18 cellular contexts compared by ENCODE assay signal in the genomic region with DNA sequence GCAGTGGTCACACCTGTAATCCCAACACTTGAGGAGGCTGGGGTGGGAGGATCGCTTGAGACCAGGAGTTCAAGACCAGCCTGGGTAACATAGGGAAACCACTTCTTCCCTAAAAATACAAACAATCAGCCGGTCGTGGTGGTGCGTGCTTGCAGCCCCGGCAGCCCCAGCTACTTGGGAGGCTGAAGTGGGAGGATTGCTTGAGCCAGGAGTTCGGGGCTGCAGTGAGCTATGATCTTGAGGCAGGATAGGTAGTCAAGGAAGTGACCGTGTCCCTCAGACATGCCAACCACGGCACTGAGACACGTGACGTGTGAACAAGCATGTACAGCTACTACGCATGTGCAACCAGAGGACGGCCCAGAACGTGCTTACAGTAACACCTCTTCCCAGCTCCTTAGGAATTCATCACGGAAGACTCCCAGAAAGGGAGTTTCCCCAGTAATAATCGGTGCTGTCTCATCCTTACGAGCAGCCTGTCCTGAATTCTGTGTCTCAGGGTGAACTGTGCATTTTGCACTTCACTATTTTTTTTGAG.
"Had no signal": no experiment of that assay in that cellular context is flagged by ENCODE, and none has a peak within 500 bp of the region (broad histone marks: within the 10 kb centered on the region; RNA-seq: fewer than 3 reads in every experiment).

No MANE protein-coding gene starts in this region.

- H3K27ac ChIP-seq: ascending aorta, gastrocnemius medialis, heart left ventricle, thyroid gland had no signal

- H3K9me3 ChIP-seq: ascending aorta, gastrocnemius medialis, heart left ventricle, thyroid gland had no signal

- H3K4me1 Mint-ChIP-seq: mesothelial cell of epicardium, nephron had no signal

- ATAC-seq: activated CD8-positive, alpha-beta T cell treated with anti-CD3 and anti-CD28 coated beads for 36 hours; esophagus mucosa; gastrocnemius medialis; heart left ventricle had no signal

- H3K4me3 Mint-ChIP-seq: activated CD4-positive, alpha-beta T cell treated with anti-CD3 and anti-CD28 coated beads, Interleukin-2, amount 10 ng/mL, durations not matched to agents 24 days and 14 days; activated CD8-positive, alpha-beta T cell treated with anti-CD3 and anti-CD28 coated beads for 36 hours; activated naive CD4-positive, alpha-beta T cell treated with anti-CD3 and anti-CD28 coated beads, Interleukin-2, amount 50 U/mL, for 24 hours; activated T-cell treated with anti-CD3 and anti-CD28 coated beads, Interleukin-2, amount 50 U/mL, for 24 hours; mesothelial cell of epicardium had no signal

- H3K27me3 Mint-ChIP-seq: activated CD4-positive, alpha-beta T cell treated with anti-CD3 and anti-CD28 coated beads, Interleukin-2, amount 10 ng/mL, durations not matched to agents 24 days and 14 days; activated CD8-positive, alpha-beta T cell treated with anti-CD3 and anti-CD28 coated beads for 36 hours; activated naive CD4-positive, alpha-beta T cell treated with anti-CD3 and anti-CD28 coated beads, Interleukin-2, amount 50 U/mL, for 24 hours; activated T-cell treated with anti-CD3 and anti-CD28 coated beads, Interleukin-2, amount 50 U/mL, for 24 hours had no signal

- H3K9me3 Mint-ChIP-seq: activated CD4-positive, alpha-beta T cell treated with anti-CD3 and anti-CD28 coated beads, Interleukin-2, amount 10 ng/mL, durations not matched to agents 24 days and 14 days; activated CD8-positive, alpha-beta T cell treated with anti-CD3 and anti-CD28 coated beads for 36 hours; activated naive CD4-positive, alpha-beta T cell treated with anti-CD3 and anti-CD28 coated beads, Interleukin-2, amount 50 U/mL, for 24 hours; activated T-cell treated with anti-CD3 and anti-CD28 coated beads, Interleukin-2, amount 50 U/mL, for 24 hours; mesothelial cell of epicardium; nephron had no signal

- H3K27me3 ChIP-seq: ascending aorta, gastrocnemius medialis, heart left ventricle, thyroid gland had no signal

- H3K4me3 ChIP-seq: ascending aorta, gastrocnemius medialis, heart left ventricle, thyroid gland had no signal

- DNase-seq: activated CD4-positive, alpha-beta T cell treated with anti-CD3 and anti-CD28 coated beads, Interleukin-2, amount 10 ng/mL, durations not matched to agents 24 days and 14 days; activated CD8-positive, alpha-beta T cell treated with anti-CD3 and anti-CD28 coated beads for 36 hours; activated effector memory CD4-positive, alpha-beta T cell treated with anti-CD3 and anti-CD28 coated beads, Interleukin-2, amount 50 U/mL, for 16 hours; activated T-cell treated with anti-CD3 and anti-CD28 coated beads, Interleukin-2, amount 50 U/mL, for 24 hours; cortex of kidney; gastrocnemius medialis; heart left ventricle; occipital lobe; stimulated activated CD4-positive, alpha-beta T cell treated with anti-CD3 and anti-CD28 coated beads, Interleukin-2, amount 100 ng/mL, for 24 hours; stimulated activated naive CD4-positive, alpha-beta T cell treated with Interleukin-2 at 50 U/mL for 16 hours; T-helper 1 cell; T-helper 9 cell; thyroid gland had no signal

- H3K27ac Mint-ChIP-seq: activated CD4-positive, alpha-beta T cell treated with anti-CD3 and anti-CD28 coated beads, Interleukin-2, amount 10 ng/mL, durations not matched to agents 24 days and 14 days; activated CD8-positive, alpha-beta T cell treated with anti-CD3 and anti-CD28 coated beads for 36 hours; activated naive CD4-positive, alpha-beta T cell treated with anti-CD3 and anti-CD28 coated beads, Interleukin-2, amount 50 U/mL, for 24 hours; activated T-cell treated with anti-CD3 and anti-CD28 coated beads, Interleukin-2, amount 50 U/mL, for 24 hours; mesothelial cell of epicardium had no signal
